Comparison of ENCODE assay signal across 8 cellular contexts in the genomic region with DNA sequence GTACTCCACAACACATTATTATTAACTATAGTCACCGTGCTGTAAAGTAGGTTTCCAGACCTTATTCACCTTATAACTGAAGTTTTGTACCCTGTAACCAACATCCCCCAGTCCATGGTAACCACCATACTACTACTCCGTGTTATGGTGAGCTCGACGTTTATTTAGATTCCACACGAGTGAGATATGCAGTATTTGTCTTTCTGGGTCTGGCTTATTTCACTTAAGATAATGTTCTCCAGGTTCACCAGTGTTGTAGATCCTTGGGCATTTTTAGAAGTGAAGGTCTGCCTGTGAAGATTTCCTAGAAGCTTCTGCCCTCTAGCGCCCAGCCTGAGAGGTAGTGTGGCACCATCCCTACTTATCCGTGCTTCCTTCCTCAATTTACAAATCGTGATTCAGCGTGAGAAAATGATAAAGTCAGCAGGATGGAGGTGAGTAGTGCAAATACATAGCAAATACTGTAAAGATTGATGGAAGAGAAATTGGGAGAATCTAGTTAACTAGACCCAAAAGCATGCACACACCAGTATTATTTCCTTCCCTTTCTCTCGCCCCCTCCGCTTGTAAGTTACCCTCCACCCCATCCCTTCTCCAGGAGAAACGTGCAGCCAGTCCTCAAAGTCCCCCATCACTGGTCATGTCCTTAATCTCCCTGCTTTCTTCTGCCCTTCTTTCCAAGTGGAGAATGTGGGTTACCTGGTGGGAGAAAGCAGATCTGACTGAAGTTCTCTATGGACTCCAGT. TPM values are rescaled to one million over a fixed set of nuclear protein-coding genes. Genes with fewer than 3 reads are reported as not detected.
DNase-seq lines count a peak whose midpoint lies in the region; ATAC-seq, FAIRE-seq and TF ChIP-seq lines count a peak whose summit lies in the region.

No MANE protein-coding gene starts in this region.

- CTCF ChIA-PET in GM12878 (lab: Yijun Ruan, JAX) = interaction anchor here (0.5 to 3.6 kb wide), 7 partner anchors 13 to 965 kb away, joined by 3 to 22 read pairs (median 5); no protein-coding TSS in a partner anchor

- ATAC-seq in HG03521 (IDR thresholded peaks at IDR 0.05; ENCODE audit: unreplicated experiment) (peak; percentile 46), GM12878 (peak; percentile 93), HG03457 (IDR thresholded peaks at IDR 0.05; ENCODE audit: unreplicated experiment) (no peak)

- no peak overlapping the region; the same call in 1 of the 2 replicates for H2AFZ ChIP-seq in GM12878 (ENCODE audit: control insufficient read depth, low read depth, low read length)

- H3K36me3 Mint-ChIP-seq in immature natural killer cell = peaks cover 0 to 4% (median 4%) of the 10 kb centered on the region in 3 donors

- WGBS in GM12878 (ENCODE audit: insufficient coverage, insufficient replicate concordance, low lambda C conversion rate, missing lambda C conversion rate) = 29% methylated on average over 12 of the region's 12 CpGs

- H3K27me3 Mint-ChIP-seq in immature natural killer cell (ENCODE audit: low read depth in 3 of 3) = peaks cover 0 to 3% (median 2%) of the 10 kb centered on the region in 3 donors

- no peaks in the 10 kb centered on the region for H3K27me3 ChIP-seq in GM12878 (replicated peaks in 1 of 2; ENCODE audit: control insufficient read depth in 2 of 2, insufficient read depth in 2 of 2, low read length in 1 of 2)

- BruUV-seq in GM12878 (replicated peaks; lab: Mats Ljungman, UMichigan) = no TSS peak

- H3K79me2 ChIP-seq in GM12878 (ENCODE audit: control insufficient read depth, insufficient read depth, low read length) = no peaks in the 10 kb centered on the region

- no peaks in the 10 kb centered on the region for H3K36me3 ChIP-seq in GM12878 (ENCODE audit: control insufficient read depth in 2 of 2, insufficient read depth in 2 of 2, low read length in 1 of 2)

- DNase-seq in NCI-H748 (lab: John Stamatoyannopoulos, UW; ENCODE audit: unreplicated experiment) = peak; percentile 36
- no peak for DNase-seq in NCI-H748 treated with DMSO at 0.1 percent for 48 hours (lab: John Stamatoyannopoulos, UW)
- peak; percentile 84 for DNase-seq in RKO (ENCODE audit: low spot score)
- no peak for DNase-seq in GM12878 (ENCODE audit: low read depth, low spot score)
- DNase-seq in immature natural killer cell = peak; percentile 18 to 36 (median 30)
- peak in 2 of 3 donors; percentile 15 to 34 for DNase-seq in stimulated activated CD4-positive, alpha-beta T cell treated with anti-CD3 and anti-CD28 coated beads, Interleukin-12 subunit alpha, Interleukin-12 subunit beta, amount 100 ng/mL, for 48 hours (ENCODE audit: low read depth in 2 of 3, low spot score in 1 of 3)

- TF ChIP-seq CTCF in GM12878 (IDR thresholded peaks at IDR 0.05 in 2 of 3, conservative IDR thresholded peaks at IDR 0.05 in 1 of 3; ENCODE audit: control insufficient read depth in 2 of 3, extremely low read depth in 1 of 3, insufficient read depth in 1 of 3, low read depth in 3 of 3, low read length in 3 of 3) = peak; percentile 74 to 88 (median 80)

- no peak overlapping the region for H3K4me2 ChIP-seq in GM12878 (ENCODE audit: control insufficient read depth, insufficient read depth)

- intact Hi-C loops in GM12878 (cut with micrococcal nuclease; ENCODE audit: unreplicated experiment) = loop anchor here (1.0 to 5.0 kb wide), 2 partner anchors 173 to 232 kb away; no protein-coding TSS in a partner anchor

- H3K9ac ChIP-seq in GM12878 (ENCODE audit: control insufficient read depth, insufficient read depth, low read length) = no peak overlapping the region

- H3K27ac ChIP-seq in GM12878 (ENCODE audit: control insufficient read depth, insufficient read depth) = no peak overlapping the region

- POLR2A ChIA-PET in GM12878 (lab: Charles Lee) = interaction anchor here (0.6 kb wide), 1 partner anchor 305 kb away, joined by 3 read pairs; no protein-coding TSS in a partner anchor

- peak; percentile 97 for FAIRE-seq in GM12878 (lab: Jason Lieb, UNC)

- in situ Hi-C loops in GM12878 (cut with MboI) = no loop called here

- SMC1A ChIA-PET in GM12878 (lab: Charles Lee; ENCODE audit: uncharacterized antibody, unreplicated experiment) = interaction anchor here (0.9 to 2.4 kb wide), 3 partner anchors 8 to 375 kb away, joined by 3 to 5 read pairs (median 4); no protein-coding TSS in a partner anchor

- no peaks in the 10 kb centered on the region; the same call in 2 of the 3 replicates for H3K9me3 ChIP-seq in GM12878 (replicated peaks; ENCODE audit: control insufficient read depth, insufficient read depth, low read length)

- H3K4me3 ChIP-seq in GM12878 = no peak overlapping the region

- no peak overlapping the region for H3K4me3 Mint-ChIP-seq in immature natural killer cell

- no peak for TF ChIP-seq EP300 in GM12878 (IDR thresholded peaks at IDR 0.05; ENCODE audit: borderline replicate concordance in 1 of 2, control insufficient read depth in 1 of 2, low read depth in 2 of 2, low read length in 2 of 2)

- H3K4me1 ChIP-seq in GM12878 (ENCODE audit: control insufficient read depth, insufficient read depth, low read length) = no peaks in the 10 kb centered on the region

- peaks cover 0 to 8% of the 10 kb centered on the region in 2 donors for H3K4me1 Mint-ChIP-seq in immature natural killer cell

- RAD21 ChIA-PET in GM12878 (lab: Charles Lee; ENCODE audit: unreplicated experiment) = no interaction called here

- no peak overlapping the region for H3K27ac Mint-ChIP-seq in immature natural killer cell

- peak; percentile 84 for TF ChIP-seq RAD21 in GM12878 (IDR thresholded peaks at IDR 0.05; ENCODE audit: insufficient read depth, low read depth, low read length)

- no peaks in the 10 kb centered on the region for H4K20me1 ChIP-seq in GM12878 (ENCODE audit: control insufficient read depth, insufficient read depth)

- TF ChIP-seq POLR2A in GM12878 (IDR thresholded peaks at IDR 0.05; ENCODE audit: low read depth, low read length) = no peak

- H3K9me3 Mint-ChIP-seq in immature natural killer cell = no peaks in the 10 kb centered on the region

TF ChIP-seq in GM12878, 131 proteins besides CTCF, POLR2A, EP300 and RAD21:
- peak; percentile 18 for TF ChIP-seq SKIL (IDR thresholded peaks at IDR 0.05; ENCODE audit: low read depth, poor library complexity, severe bottlenecking)
- TF ChIP-seq SMC3 (IDR thresholded peaks at IDR 0.05; ENCODE audit: borderline replicate concordance, low read length) = peak; percentile 85
- no peak for TF ChIP-seq NR2F1 (conservative IDR thresholded peaks at IDR 0.05)

RNA-seq across cellular contexts. Expression of gene DISC1, which starts 36.0 kb away (rescaled TPM):
- total RNA-seq in GM12878 (2013; cell fraction: nucleolus; rRNA removed) = 0.19 and 0.95 TPM in 2 replicates
- 0.34 and 0.38 TPM in 2 replicates for total RNA-seq in GM12878 (2014; rRNA removed)
- 0.09 and 0.37 TPM in 2 replicates for total RNA-seq in GM12878 (2014; rRNA removed; fragmentation: Illumina TruSeq; extraction: Trizol)
- total RNA-seq in GM12878 (2021) = 0.61 and 0.72 TPM in 2 replicates
- polyA plus RNA-seq in GM12878 (2011; ENCODE audit: low read depth) = 0.12 TPM
- 0.14 and 0.16 TPM in 2 replicates for polyA plus RNA-seq in GM12878 (2011; rRNA removed)
- 0.09 and 0.12 TPM in 2 replicates for polyA plus RNA-seq in GM12878 (2011; cell fraction: cytosol; rRNA removed)
- polyA plus RNA-seq in GM12878 (2011; cell fraction: nucleus; rRNA removed) = 0.16 and 0.63 TPM in 2 replicates
- 0.08 and 0.20 TPM in 2 replicates for polyA plus RNA-seq in GM12878 (2012)
- polyA plus RNA-seq in GM12878 (2014; fragmentation: Illumina TruSeq; extraction: Trizol) = 0.08 and 0.16 TPM in 2 replicates
- polyA plus RNA-seq in GM12878 (2014; fragmentation: Nextera tagmentation; extraction: Ambion mirVana) = under 1 TPM in 1 of 2 experiments, not detected in 1; 0.05 TPM
- polyA plus RNA-seq in GM12878 (2014; rRNA removed) = 0.18 and 0.68 TPM in 2 replicates
- polyA plus RNA-seq in GM12878 (2016; fragmentation: Nextera tagmentation; extraction: Ambion mirVana) = under 1 TPM; 0.19 TPM
- 0.46 and 0.66 TPM in 2 replicates for polyA minus RNA-seq in GM12878 (2011; rRNA and poly(A)+ RNA removed)
- polyA minus RNA-seq in GM12878 (2011; cell fraction: cytosol; rRNA and poly(A)+ RNA removed) = not detected in 2 replicates
- 0.73 and 1.7 TPM in 2 replicates for polyA minus RNA-seq in GM12878 (2011; cell fraction: nucleus; rRNA and poly(A)+ RNA removed)
- 1 to 10 TPM in 2 of 3 donors, not detected in 1; 1.1 to 1.3 TPM for polyA plus RNA-seq in immature natural killer cell

Comparison
In these comparisons a context has a peak if more than half of its experiments do, and no peak if none do; other contexts are left out.
1. DNase-seq: peak in NCI-H748 (single experiment), RKO (single experiment), immature natural killer cell (3 of 3) and stimulated activated CD4-positive, alpha-beta T cell treated with anti-CD3 and anti-CD28 coated beads, Interleukin-12 subunit alpha, Interleukin-12 subunit beta, amount 100 ng/mL, for 48 hours (2 of 3); none in NCI-H748 treated with DMSO at 0.1 percent for 48 hours (single experiment) and GM12878 (single experiment).